8 cellular contexts compared by ENCODE assay signal in genomic region chr1:216024546-216024945, GRCh38.
"Had no signal": no experiment of that assay in that cellular context is flagged by ENCODE, and none has a peak within 500 bp of the region (broad histone marks: within the 10 kb centered on the region; RNA-seq: fewer than 3 reads in every experiment).

No MANE protein-coding gene starts in this region.

- DNase-seq: H9, HCEC 1CT, IMR-90 had no signal

- H3K27ac Mint-ChIP-seq: GM23338, H9 had no signal

- H3K9me3 Mint-ChIP-seq: GM23338, H9 had no signal

- H3K4me3 Mint-ChIP-seq: GM23338, H9 had no signal

- ATAC-seq: GM23338, K562 had no signal

- H3K4me3 ChIP-seq: GM23338, K562 had no signal

- FAIRE-seq: H1, H54, HTR-8/SVneo, K562 had no signal

- H3K4me1 Mint-ChIP-seq: GM23338, H9 had no signal
